In the genomic region with DNA sequence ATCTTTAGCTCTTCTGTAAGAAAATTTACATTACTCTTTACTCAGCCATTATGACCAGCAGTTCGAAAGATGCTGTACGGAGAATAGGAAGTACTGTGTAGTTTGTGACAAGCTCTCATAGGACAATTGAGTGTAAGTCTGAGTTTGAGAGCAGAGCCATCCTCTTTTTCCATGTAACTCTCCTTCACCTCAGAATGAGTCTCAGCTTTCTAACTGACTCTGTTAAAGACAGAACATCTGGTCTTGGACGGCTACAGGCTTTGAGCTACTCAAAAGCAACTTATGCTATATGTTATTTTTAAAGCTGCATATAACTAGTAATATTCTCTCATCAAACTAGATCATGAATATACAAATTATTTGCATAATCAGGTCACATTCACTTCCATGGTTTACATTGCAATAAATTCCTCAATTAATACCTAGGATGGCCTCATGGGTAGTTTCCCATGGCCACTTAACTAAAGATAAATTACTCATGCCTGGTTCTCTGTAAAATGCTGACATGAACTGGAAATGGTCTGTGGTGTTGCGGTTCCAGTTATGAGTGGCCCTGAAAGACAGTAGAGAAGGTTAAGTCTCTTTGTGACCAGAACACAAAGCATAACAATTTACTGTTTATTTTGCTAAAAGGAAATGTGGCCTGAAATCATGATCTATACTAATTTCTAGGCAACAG, we compare ENCODE assay signal across 11 cellular contexts.
DNase-seq lines count a peak whose midpoint lies in the region; ATAC-seq lines count a peak whose summit lies in the region.
"Had no signal": no experiment of that assay in that cellular context is flagged by ENCODE, and none has a peak within 500 bp of the region (broad histone marks: within the 10 kb centered on the region; RNA-seq: fewer than 3 reads in every experiment).

No MANE protein-coding gene starts in this region.

- H3K9me3 Mint-ChIP-seq in activated CD8-positive, alpha-beta memory T cell treated with anti-CD3 and anti-CD28 coated beads, Interleukin-2, amount 10 ng/mL, durations not matched to agents 7 days and 5 days (ENCODE audit: low read depth) = no peaks in the 10 kb centered on the region

- no peak overlapping the region for H3K27ac Mint-ChIP-seq in activated CD8-positive, alpha-beta memory T cell treated with anti-CD3 and anti-CD28 coated beads, Interleukin-2, amount 10 ng/mL, durations not matched to agents 7 days and 5 days

- no peak overlapping the region for H3K4me3 Mint-ChIP-seq in activated CD8-positive, alpha-beta memory T cell treated with anti-CD3 and anti-CD28 coated beads, Interleukin-2, amount 10 ng/mL, durations not matched to agents 7 days and 5 days

- peaks cover 19% of the 10 kb centered on the region for H3K4me1 Mint-ChIP-seq in activated CD8-positive, alpha-beta memory T cell treated with anti-CD3 and anti-CD28 coated beads, Interleukin-2, amount 10 ng/mL, durations not matched to agents 7 days and 5 days

- peak; percentile 87 for ATAC-seq in activated CD8-positive, alpha-beta memory T cell treated with anti-CD3 and anti-CD28 coated beads, Interleukin-2, amount 10 ng/mL, durations not matched to agents 7 days and 5 days
- ATAC-seq in GM21526 (IDR thresholded peaks at IDR 0.05; ENCODE audit: low FRiP score, unreplicated experiment) (peak; percentile 95), HG03095 (IDR thresholded peaks at IDR 0.05; ENCODE audit: unreplicated experiment) (peak; percentile 97)
- ATAC-seq: A549, mucosa of descending colon, right cardiac atrium had no signal

- H3K36me3 Mint-ChIP-seq in activated CD8-positive, alpha-beta memory T cell treated with anti-CD3 and anti-CD28 coated beads, Interleukin-2, amount 10 ng/mL, durations not matched to agents 7 days and 5 days = no peaks in the 10 kb centered on the region

- CTCF ChIA-PET in activated CD8-positive, alpha-beta memory T cell treated with anti-CD3 and anti-CD28 coated beads, Interleukin-2, amount 10 ng/mL, durations not matched to agents 7 days and 5 days (lab: Charles Lee) = interaction anchor here (0.6 kb wide), 1 partner anchor 455 kb away, joined by 3 read pairs; no protein-coding TSS in a partner anchor

- peaks cover 6% of the 10 kb centered on the region for H3K27me3 Mint-ChIP-seq in activated CD8-positive, alpha-beta memory T cell treated with anti-CD3 and anti-CD28 coated beads, Interleukin-2, amount 10 ng/mL, durations not matched to agents 7 days and 5 days

- peak; percentile 77 for DNase-seq in activated CD8-positive, alpha-beta memory T cell treated with anti-CD3 and anti-CD28 coated beads, Interleukin-2, amount 10 ng/mL, durations not matched to agents 7 days and 5 days
- DNase-seq in activated CD8-positive, alpha-beta memory T cell treated with anti-CD3 and anti-CD28 coated beads, Interleukin-2, amount 50 U/mL, for 48 hours = no peak
- DNase-seq in stimulated activated CD8-positive, alpha-beta memory T cell treated with anti-CD3 and anti-CD28 coated beads, Interleukin-4, amount 100 ng/mL, for 48 hours = peak; percentile 25
- DNase-seq in superior temporal gyrus (ENCODE audit: extremely low spot score) (no peak), NCI-H510A treated with DMSO at 0.1 percent for 48 hours (lab: John Stamatoyannopoulos, UW) (no peak), AG08395 (ENCODE audit: low spot score) (no peak)
- DNase-seq: mucosa of descending colon, right cardiac atrium had no signal

Comparison
In these comparisons a context has a peak if more than half of its experiments do, and no peak if none do; other contexts are left out.
1. DNase-seq: peak in activated CD8-positive, alpha-beta memory T cell treated with anti-CD3 and anti-CD28 coated beads, Interleukin-2, amount 10 ng/mL, durations not matched to agents 7 days and 5 days (single experiment) and stimulated activated CD8-positive, alpha-beta memory T cell treated with anti-CD3 and anti-CD28 coated beads, Interleukin-4, amount 100 ng/mL, for 48 hours (single experiment); none in activated CD8-positive, alpha-beta memory T cell treated with anti-CD3 and anti-CD28 coated beads, Interleukin-2, amount 50 U/mL, for 48 hours (single experiment), superior temporal gyrus (single experiment), NCI-H510A treated with DMSO at 0.1 percent for 48 hours (single experiment) and AG08395 (single experiment).
2. Peak in every context shown above with its lines, with median percentiles within 50 percentile points of each other: ATAC-seq.